14 cellular contexts compared by ENCODE assay signal in genomic region chr19:42412223-42412622, GRCh38. TPM values are rescaled to one million over a fixed set of nuclear protein-coding genes. Genes with fewer than 3 reads are reported as not detected.
DNase-seq lines count a peak whose midpoint lies in the region; ATAC-seq, FAIRE-seq and TF ChIP-seq lines count a peak whose summit lies in the region.
"Had no signal": no experiment of that assay in that cellular context is flagged by ENCODE, and none has a peak within 500 bp of the region (broad histone marks: within the 10 kb centered on the region; RNA-seq: fewer than 3 reads in every experiment).

No MANE protein-coding gene starts in this region.

- DNase-seq in BE2C (peak; percentile 81), HTR-8/SVneo (ENCODE audit: insufficient read length, low spot score) (peak; percentile 46), mesendoderm (peak; percentile 48), AG08396 (ENCODE audit: low spot score) (no peak), NCI-H1417 treated with DMSO at 0.1 percent for 48 hours (lab: John Stamatoyannopoulos, UW) (no peak)
- DNase-seq: activated CD4-positive, alpha-beta T cell treated with anti-CD3 and anti-CD28 coated beads for 36 hours; activated naive CD8-positive, alpha-beta T cell treated with anti-CD3 and anti-CD28 coated beads, Interleukin-2, amount 10 ng/mL, durations not matched to agents 7 days and 5 days had no signal

- no peak overlapping the region for H3K9ac ChIP-seq in mesendoderm (ENCODE audit: low read length)

- no peak overlapping the region for H3K18ac ChIP-seq in mesendoderm (ENCODE audit: low read length)

- H3K27me3 ChIP-seq in BE2C (no peaks in the 10 kb centered on the region), mesendoderm (ENCODE audit: insufficient read depth, low read length, poor library complexity) (no peaks in the 10 kb centered on the region)

- H3K79me2 ChIP-seq in mesendoderm (ENCODE audit: control insufficient read depth, insufficient read depth, low read length) = no peaks in the 10 kb centered on the region

- H3K4me3 Mint-ChIP-seq in brain = no peak overlapping the region
- H3K4me3 Mint-ChIP-seq: activated CD4-positive, alpha-beta T cell treated with anti-CD3 and anti-CD28 coated beads for 36 hours; activated naive CD8-positive, alpha-beta T cell treated with anti-CD3 and anti-CD28 coated beads, Interleukin-2, amount 10 ng/mL, durations not matched to agents 7 days and 5 days; CD8-positive, alpha-beta memory T cell had no signal

- H2AK5ac ChIP-seq in mesendoderm (ENCODE audit: low read length) = no peak overlapping the region

- no peak overlapping the region for H3K4ac ChIP-seq in mesendoderm (ENCODE audit: low read depth, low read length)

- no peak overlapping the region for H2BK120ac ChIP-seq in mesendoderm (ENCODE audit: low read depth, low read length)

- peak overlapping the region in 4 of 5 experiments; percentile 52 to 84 (median 67) for H3K27ac Mint-ChIP-seq in brain
- H3K27ac Mint-ChIP-seq: activated CD4-positive, alpha-beta T cell treated with anti-CD3 and anti-CD28 coated beads for 36 hours; activated naive CD8-positive, alpha-beta T cell treated with anti-CD3 and anti-CD28 coated beads, Interleukin-2, amount 10 ng/mL, durations not matched to agents 7 days and 5 days had no signal

- no peak overlapping the region for H3K23ac ChIP-seq in mesendoderm (ENCODE audit: low read length)

- peaks cover 32% of the 10 kb centered on the region for H3K4me1 Mint-ChIP-seq in brain
- H3K4me1 Mint-ChIP-seq: activated CD4-positive, alpha-beta T cell treated with anti-CD3 and anti-CD28 coated beads for 36 hours had no signal

- no peaks in the 10 kb centered on the region for H3K9me3 ChIP-seq in BE2C

- peaks cover 22% of the 10 kb centered on the region for H3K36me3 Mint-ChIP-seq in brain

- peaks cover 3% of the 10 kb centered on the region for H3K27me3 Mint-ChIP-seq in brain
- H3K27me3 Mint-ChIP-seq: activated CD4-positive, alpha-beta T cell treated with anti-CD3 and anti-CD28 coated beads for 36 hours; activated naive CD8-positive, alpha-beta T cell treated with anti-CD3 and anti-CD28 coated beads, Interleukin-2, amount 10 ng/mL, durations not matched to agents 7 days and 5 days; CD8-positive, alpha-beta memory T cell had no signal

- ATAC-seq in GM21526 (IDR thresholded peaks at IDR 0.05; ENCODE audit: low FRiP score, unreplicated experiment) (no peak), HG02981 (IDR thresholded peaks at IDR 0.05; ENCODE audit: unreplicated experiment) (no peak)
- ATAC-seq: activated CD4-positive, alpha-beta T cell treated with anti-CD3 and anti-CD28 coated beads for 36 hours had no signal

- no peak overlapping the region for H3K56ac ChIP-seq in mesendoderm (ENCODE audit: low read length)

- H3K4me3 ChIP-seq in BE2C (ENCODE audit: low read depth, low read length) = no peak overlapping the region
- no peak overlapping the region for H3K4me3 ChIP-seq in mesendoderm (ENCODE audit: low read length)

- H3K4me2 ChIP-seq in mesendoderm (ENCODE audit: low read length) = no peak overlapping the region

- TF ChIP-seq CTCF in BE2C (IDR thresholded peaks at IDR 0.05; ENCODE audit: low read depth, low read length) (no peak), brain (conservative IDR thresholded peaks at IDR 0.05) (no peak)

- H3K36me3 ChIP-seq in BE2C (no peaks in the 10 kb centered on the region), mesendoderm (ENCODE audit: control insufficient read depth, insufficient read depth, low read length) (no peaks in the 10 kb centered on the region)

- no peak overlapping the region for H4K5ac ChIP-seq in mesendoderm (ENCODE audit: low read length)

- no CpG with 5 or more reads among the region's 7 CpGs for WGBS in mesendoderm (ENCODE audit: extremely low coverage, insufficient coverage, low lambda C conversion rate)

- H2BK5ac ChIP-seq in mesendoderm (ENCODE audit: low read length) = no peak overlapping the region

- FAIRE-seq in HTR-8/SVneo (lab: Jason Lieb, UNC) = peak; percentile 23
- FAIRE-seq: endometrium, GM12892, islet of Langerhans had no signal

- no peaks in the 10 kb centered on the region for H3K9me3 Mint-ChIP-seq in brain
- H3K9me3 Mint-ChIP-seq: activated naive CD8-positive, alpha-beta T cell treated with anti-CD3 and anti-CD28 coated beads, Interleukin-2, amount 10 ng/mL, durations not matched to agents 7 days and 5 days; CD8-positive, alpha-beta memory T cell had no signal

- H3K27ac ChIP-seq in mesendoderm (ENCODE audit: low read depth, low read length) = no peak overlapping the region

- H3K4me1 ChIP-seq in BE2C (peaks cover 9% of the 10 kb centered on the region), mesendoderm (ENCODE audit: control insufficient read depth, low read depth, low read length) (no peaks in the 10 kb centered on the region)

- H4K8ac ChIP-seq in mesendoderm (ENCODE audit: low read depth, low read length) = no peak overlapping the region

- H3K79me1 ChIP-seq in mesendoderm (ENCODE audit: low read length) = no peaks in the 10 kb centered on the region

- no peak overlapping the region for H2BK15ac ChIP-seq in mesendoderm (replicated peaks; ENCODE audit: low read depth)

RNA-seq across cellular contexts. Expression of gene LIPE, which starts 15.0 kb away (rescaled TPM):
- 14.8 TPM for polyA plus RNA-seq in BE2C (2012; ENCODE audit: insufficient read depth, insufficient read length, low read depth)
- 74.5 TPM for polyA plus RNA-seq in brain (ENCODE audit: insufficient read depth, low read depth, low replicate concordance)
- 3.5 TPM for polyA plus RNA-seq in mesendoderm (2013, experiment 1 of 2)
- polyA plus RNA-seq in mesendoderm (2013, experiment 2 of 2) = 3.5 TPM

RNA-seq across cellular contexts. Expression of gene CNFN, which starts 22.1 kb away (rescaled TPM):
- 1.5 TPM for polyA plus RNA-seq in BE2C (2012; ENCODE audit: insufficient read depth, insufficient read length, low read depth)
- 10.9 TPM for polyA plus RNA-seq in brain (ENCODE audit: insufficient read depth, low read depth, low replicate concordance)
- 17.8 TPM for polyA plus RNA-seq in mesendoderm (2013, experiment 1 of 2)
- polyA plus RNA-seq in mesendoderm (2013, experiment 2 of 2) = 17.0 TPM
- polyA plus RNA-seq: CD8-positive, alpha-beta memory T cell had no signal

RNA-seq across cellular contexts. Expression of gene CXCL17, which starts 30.5 kb away (rescaled TPM):
- polyA plus RNA-seq in BE2C (2012; ENCODE audit: insufficient read depth, insufficient read length, low read depth) = not detected
- polyA plus RNA-seq in brain (ENCODE audit: insufficient read depth, low read depth, low replicate concordance) = 1.8 TPM
- polyA plus RNA-seq in mesendoderm (2013, experiment 1 of 2) = 0.08 TPM
- 0.06 TPM for polyA plus RNA-seq in mesendoderm (2013, experiment 2 of 2)
- polyA plus RNA-seq: CD8-positive, alpha-beta memory T cell had no signal

Comparison
In these comparisons a context has a peak if more than half of its experiments do, and no peak if none do; other contexts are left out.
1. DNase-seq: peak in BE2C (single experiment), HTR-8/SVneo (single experiment) and mesendoderm (single experiment); none in AG08396 (single experiment) and NCI-H1417 treated with DMSO at 0.1 percent for 48 hours (single experiment).